8 cellular contexts compared by ENCODE assay signal in genomic region chr2:74507926-74508520, GRCh38. TPM values are rescaled to one million over a fixed set of nuclear protein-coding genes. Genes with fewer than 3 reads are reported as not detected.
DNase-seq lines count a peak whose midpoint lies in the region; ATAC-seq and TF ChIP-seq lines count a peak whose summit lies in the region.

No MANE protein-coding gene starts in this region.

- H3K9me3 Mint-ChIP-seq in activated T-helper 1 cell treated with anti-CD3 and anti-CD28 coated beads, Interleukin-12 subunit alpha, Interleukin-12 subunit beta, Interleukin-2, Interleukin-4 antibody, amounts not matched to agents 30 ng/mL and 10 ng/mL and 1 ng/mL, durations not matched to agents 14 hours and 24 hours and 36 hours = no peaks in the 10 kb centered on the region

- intact Hi-C loops in activated T-helper 1 cell treated with anti-CD3 and anti-CD28 coated beads, Interleukin-12 subunit alpha, Interleukin-12 subunit beta, Interleukin-2, Interleukin-4 antibody, amounts not matched to agents 30 ng/mL and 10 ng/mL and 1 ng/mL, durations not matched to agents 14 hours and 24 hours and 36 hours (cut with micrococcal nuclease) = loop anchor here (1.0 to 2.0 kb wide), 11 partner anchors 8 to 771 kb away; partner anchors contain the start of genes AUP1, DOK1, HK2 and HTRA2

- H3K4me1 ChIP-seq in foreskin keratinocyte = peaks cover 6% of the 10 kb centered on the region

- peaks cover 50% of the 10 kb centered on the region for H3K4me1 Mint-ChIP-seq in activated T-helper 1 cell treated with anti-CD3 and anti-CD28 coated beads, Interleukin-12 subunit alpha, Interleukin-12 subunit beta, Interleukin-2, Interleukin-4 antibody, amounts not matched to agents 30 ng/mL and 10 ng/mL and 1 ng/mL, durations not matched to agents 14 hours and 24 hours and 36 hours (ENCODE audit: low read depth)

- peaks cover 44% of the 10 kb centered on the region for H3K27me3 ChIP-seq in foreskin keratinocyte

- ATAC-seq in GM21423 (IDR thresholded peaks at IDR 0.05; ENCODE audit: unreplicated experiment) (peak; percentile 8), foreskin keratinocyte (peak; percentile 38)

- DNase-seq in COR-L47 (lab: John Stamatoyannopoulos, UW) (peak; percentile 33), LNCaP clone FGC (ENCODE audit: low read depth) (no peak), foreskin keratinocyte (no peak), pons (ENCODE audit: low spot score) (peak; percentile 11), SIG-M5 (lab: John Stamatoyannopoulos, UW) (no peak), DMS114 treated with DMSO at 0.1 percent for 48 hours (lab: John Stamatoyannopoulos, UW; ENCODE audit: unreplicated experiment) (no peak)
- DNase-seq in activated T-helper 1 cell treated with anti-CD3 and anti-CD28 coated beads, Interleukin-12 subunit alpha, Interleukin-12 subunit beta, Interleukin-2, Interleukin-4 antibody, amounts not matched to agents 30 ng/mL and 10 ng/mL and 1 ng/mL, durations not matched to agents 14 hours and 24 hours and 36 hours (ENCODE audit: low spot score) = no peak

- peaks cover 26% of the 10 kb centered on the region for H3K36me3 Mint-ChIP-seq in activated T-helper 1 cell treated with anti-CD3 and anti-CD28 coated beads, Interleukin-12 subunit alpha, Interleukin-12 subunit beta, Interleukin-2, Interleukin-4 antibody, amounts not matched to agents 30 ng/mL and 10 ng/mL and 1 ng/mL, durations not matched to agents 14 hours and 24 hours and 36 hours (ENCODE audit: low read depth)

- peaks cover 27% of the 10 kb centered on the region for H3K27me3 Mint-ChIP-seq in activated T-helper 1 cell treated with anti-CD3 and anti-CD28 coated beads, Interleukin-12 subunit alpha, Interleukin-12 subunit beta, Interleukin-2, Interleukin-4 antibody, amounts not matched to agents 30 ng/mL and 10 ng/mL and 1 ng/mL, durations not matched to agents 14 hours and 24 hours and 36 hours (ENCODE audit: insufficient read depth)

- H3K27ac Mint-ChIP-seq in activated T-helper 1 cell treated with anti-CD3 and anti-CD28 coated beads, Interleukin-12 subunit alpha, Interleukin-12 subunit beta, Interleukin-2, Interleukin-4 antibody, amounts not matched to agents 30 ng/mL and 10 ng/mL and 1 ng/mL, durations not matched to agents 14 hours and 24 hours and 36 hours = peak overlapping the region; percentile 99

- peak overlapping the region; percentile 99 for H3K27ac ChIP-seq in foreskin keratinocyte

- TF ChIP-seq CTCF in LNCaP clone FGC (IDR thresholded peaks at IDR 0.05; ENCODE audit: control insufficient read depth, extremely low read depth, insufficient read depth) (no peak), foreskin keratinocyte (conservative IDR thresholded peaks at IDR 0.05) (no peak)

- H3K4me3 ChIP-seq in LNCaP clone FGC (ENCODE audit: low read depth, low read length) = peak overlapping the region; percentile 61

- peak overlapping the region; percentile 96 for H3K4me3 Mint-ChIP-seq in activated T-helper 1 cell treated with anti-CD3 and anti-CD28 coated beads, Interleukin-12 subunit alpha, Interleukin-12 subunit beta, Interleukin-2, Interleukin-4 antibody, amounts not matched to agents 30 ng/mL and 10 ng/mL and 1 ng/mL, durations not matched to agents 14 hours and 24 hours and 36 hours

RNA-seq across cellular contexts. Expression of gene PCGF1, which starts 0.5 kb away (rescaled TPM):
- 41.9 and 45.0 TPM in 2 replicates for total RNA-seq in activated T-helper 1 cell treated with anti-CD3 and anti-CD28 coated beads, Interleukin-12 subunit alpha, Interleukin-12 subunit beta, Interleukin-2, Interleukin-4 antibody, amounts not matched to agents 30 ng/mL and 10 ng/mL and 1 ng/mL, durations not matched to agents 14 hours and 24 hours and 36 hours
- total RNA-seq in foreskin keratinocyte = 27.4 and 27.5 TPM in 2 replicates
- polyA plus RNA-seq in foreskin keratinocyte = 28.0 and 29.9 TPM in 2 replicates

RNA-seq across cellular contexts. Expression of gene TLX2, which starts 6.2 kb away (rescaled TPM):
- total RNA-seq in activated T-helper 1 cell treated with anti-CD3 and anti-CD28 coated beads, Interleukin-12 subunit alpha, Interleukin-12 subunit beta, Interleukin-2, Interleukin-4 antibody, amounts not matched to agents 30 ng/mL and 10 ng/mL and 1 ng/mL, durations not matched to agents 14 hours and 24 hours and 36 hours = 1.2 and 1.5 TPM in 2 replicates
- 0.10 TPM in 1 of 2 replicates, not detected in the other for total RNA-seq in foreskin keratinocyte
- 0.04 TPM in 1 of 2 replicates, not detected in the other for polyA plus RNA-seq in foreskin keratinocyte

RNA-seq across cellular contexts. Expression of gene LBX2, which starts 8.6 kb away (rescaled TPM):
- 0.54 and 1.1 TPM in 2 replicates for total RNA-seq in activated T-helper 1 cell treated with anti-CD3 and anti-CD28 coated beads, Interleukin-12 subunit alpha, Interleukin-12 subunit beta, Interleukin-2, Interleukin-4 antibody, amounts not matched to agents 30 ng/mL and 10 ng/mL and 1 ng/mL, durations not matched to agents 14 hours and 24 hours and 36 hours
- total RNA-seq in foreskin keratinocyte = 0.61 and 0.71 TPM in 2 replicates
- polyA plus RNA-seq in foreskin keratinocyte = 0.67 TPM in 2 replicates

RNA-seq across cellular contexts. Expression of gene DQX1, which starts 18.0 kb away (rescaled TPM):
- 0.65 and 0.86 TPM in 2 replicates for total RNA-seq in activated T-helper 1 cell treated with anti-CD3 and anti-CD28 coated beads, Interleukin-12 subunit alpha, Interleukin-12 subunit beta, Interleukin-2, Interleukin-4 antibody, amounts not matched to agents 30 ng/mL and 10 ng/mL and 1 ng/mL, durations not matched to agents 14 hours and 24 hours and 36 hours
- 2.5 and 4.2 TPM in 2 replicates for total RNA-seq in foreskin keratinocyte
- polyA plus RNA-seq in foreskin keratinocyte = 2.2 and 3.1 TPM in 2 replicates

RNA-seq across cellular contexts. Expression of gene AUP1, which starts 21.5 kb away (rescaled TPM):
- total RNA-seq in activated T-helper 1 cell treated with anti-CD3 and anti-CD28 coated beads, Interleukin-12 subunit alpha, Interleukin-12 subunit beta, Interleukin-2, Interleukin-4 antibody, amounts not matched to agents 30 ng/mL and 10 ng/mL and 1 ng/mL, durations not matched to agents 14 hours and 24 hours and 36 hours = 178 and 187 TPM in 2 replicates
- 138 and 144 TPM in 2 replicates for total RNA-seq in foreskin keratinocyte
- 177 and 180 TPM in 2 replicates for polyA plus RNA-seq in foreskin keratinocyte

Comparison
In these comparisons a context has a peak if more than half of its experiments do, and no peak if none do; other contexts are left out.
1. DNase-seq: peak in COR-L47 (single experiment) and pons (single experiment); none in LNCaP clone FGC (single experiment), activated T-helper 1 cell treated with anti-CD3 and anti-CD28 coated beads, Interleukin-12 subunit alpha, Interleukin-12 subunit beta, Interleukin-2, Interleukin-4 antibody, amounts not matched to agents 30 ng/mL and 10 ng/mL and 1 ng/mL, durations not matched to agents 14 hours and 24 hours and 36 hours (single experiment), foreskin keratinocyte (0 of 2), SIG-M5 (single experiment) and DMS114 treated with DMSO at 0.1 percent for 48 hours (single experiment).